ENCODE assay signal across 1 cellular context in genomic region chr17:7136266-7136877, GRCh38.
TF ChIP-seq lines count a peak whose summit lies in the region.

No MANE protein-coding gene starts in this region.

TF ChIP-seq in HEK293, 187 proteins besides CTCF, POLR2A, EP300 and RAD21 (continued from another document):
- TF ChIP-seq ZNF362 (tag by site-specific recombination; IDR thresholded peaks at IDR 0.05) (peak; percentile 95), ZNF335 (tag by site-specific recombination; conservative IDR thresholded peaks at IDR 0.05) (0 out of 2 replicates have a peak, but pooled peaks have one; percentile 20)
